ENCODE assay signal across 9 cellular contexts in genomic region chr6:118725944-118726343, GRCh38.
A peak's percentile ranks its signal among the peaks of the same experiment; 100 is the strongest.
DNase-seq lines count a peak whose midpoint lies in the region; ATAC-seq and TF ChIP-seq lines count a peak whose summit lies in the region.
"Had no signal": no experiment of that assay in that cellular context is flagged by ENCODE, and none has a peak within 500 bp of the region (broad histone marks: within the 10 kb centered on the region; RNA-seq: fewer than 3 reads in every experiment).

No MANE protein-coding gene starts in this region.

- TF ChIP-seq CTCF in NB4 (IDR thresholded peaks at IDR 0.05; ENCODE audit: low read depth, low read length) = no peak

- DNase-seq in NB4 (ENCODE audit: low read depth) (peak; percentile 64), medulla oblongata (ENCODE audit: extremely low spot score) (no peak), NCI-H1436 treated with DMSO at 0.1 percent for 48 hours (lab: John Stamatoyannopoulos, UW) (no peak), EL (no peak)
- DNase-seq in activated CD8-positive, alpha-beta memory T cell treated with anti-CD3 and anti-CD28 coated beads for 4 hours (ENCODE audit: low read depth in 2 of 2) = peak; percentile 49 to 69
- peak in 2 of 3 donors; percentile 25 to 45 for DNase-seq in effector memory CD4-positive, alpha-beta T cell
- DNase-seq in stimulated activated CD8-positive, alpha-beta memory T cell treated with anti-CD3 and anti-CD28 coated beads, Interleukin-4, amount 100 ng/mL, for 24 hours (ENCODE audit: low read depth) = peak; percentile 65
- DNase-seq: NCI-H526 treated with DMSO at 0.1 percent for 48 hours had no signal

- H3K4me1 ChIP-seq in effector memory CD4-positive, alpha-beta T cell (ENCODE audit: control insufficient read depth, insufficient read depth, low read length, poor library complexity, severe bottlenecking) = peaks cover 7% of the 10 kb centered on the region

- no peak overlapping the region for H3K4me3 ChIP-seq in NB4 (ENCODE audit: low read depth, low read length)
- no peak overlapping the region for H3K4me3 ChIP-seq in effector memory CD4-positive, alpha-beta T cell (ENCODE audit: insufficient read depth, low read depth, low read length, poor library complexity, severe bottlenecking)

- no peak for TF ChIP-seq POLR2A in NB4 (IDR thresholded peaks at IDR 0.05; ENCODE audit: extremely low read depth, insufficient read length)

- no peaks in the 10 kb centered on the region for H3K27me3 ChIP-seq in effector memory CD4-positive, alpha-beta T cell (replicated peaks; ENCODE audit: control insufficient read depth, insufficient read depth, low read length, poor library complexity, severe bottlenecking)

- H3K9me3 ChIP-seq in effector memory CD4-positive, alpha-beta T cell (ENCODE audit: control insufficient read depth, low read length) = no peaks in the 10 kb centered on the region

- no peak for ATAC-seq in HG03139 (IDR thresholded peaks at IDR 0.05; ENCODE audit: unreplicated experiment)

- H3K27ac ChIP-seq in effector memory CD4-positive, alpha-beta T cell (ENCODE audit: insufficient read depth, low read length, poor library complexity, severe bottlenecking) = no peak overlapping the region

- no peaks in the 10 kb centered on the region for H3K36me3 ChIP-seq in effector memory CD4-positive, alpha-beta T cell (ENCODE audit: control insufficient read depth, insufficient read depth, low read length)

Comparison
In these comparisons a context has a peak if more than half of its experiments do, and no peak if none do; other contexts are left out.
1. DNase-seq: peak in NB4 (single experiment), activated CD8-positive, alpha-beta memory T cell treated with anti-CD3 and anti-CD28 coated beads for 4 hours (2 of 2), effector memory CD4-positive, alpha-beta T cell (2 of 3) and stimulated activated CD8-positive, alpha-beta memory T cell treated with anti-CD3 and anti-CD28 coated beads, Interleukin-4, amount 100 ng/mL, for 24 hours (single experiment); none in medulla oblongata (single experiment), NCI-H1436 treated with DMSO at 0.1 percent for 48 hours (single experiment) and EL (single experiment).